In genomic region chr2:72133721-72134407, GRCh38 we compare ENCODE assay signal across 22 cellular contexts. TPM values are rescaled to one million over a fixed set of nuclear protein-coding genes. Genes with fewer than 3 reads are reported as not detected.
DNase-seq lines count a peak whose midpoint lies in the region; ATAC-seq and TF ChIP-seq lines count a peak whose summit lies in the region.
"Had no signal": no experiment of that assay in that cellular context is flagged by ENCODE, and none has a peak within 500 bp of the region (broad histone marks: within the 10 kb centered on the region; RNA-seq: fewer than 3 reads in every experiment).

No MANE protein-coding gene starts in this region.

- H3K4me1 Mint-ChIP-seq in activated naive CD4-positive, alpha-beta T cell treated with anti-CD3 and anti-CD28 coated beads, Interleukin-2, amount 10 ng/mL, durations not matched to agents 7 days and 5 days: no peaks in the 10 kb centered on the region

- ATAC-seq in aorta (ENCODE audit: low FRiP score) (no peak), GM21367 (IDR thresholded peaks at IDR 0.05; ENCODE audit: unreplicated experiment) (no peak)
- ATAC-seq: GM23338 had no signal

- no peak overlapping the region for H2BK120ac ChIP-seq in neuronal stem cell (ENCODE audit: low read depth, low read length)

- no peak overlapping the region for H3K4me3 Mint-ChIP-seq in activated naive CD4-positive, alpha-beta T cell treated with anti-CD3 and anti-CD28 coated beads, Interleukin-2, amount 10 ng/mL, durations not matched to agents 7 days and 5 days
- H3K4me3 Mint-ChIP-seq: GM23338 had no signal

- peak overlapping the region; percentile 14 for H3K23ac ChIP-seq in neuronal stem cell (ENCODE audit: low read depth, low read length, poor library complexity)

- H3K14ac ChIP-seq in neuronal stem cell (ENCODE audit: low read length): no peak overlapping the region

- no peak for TF ChIP-seq RAD21 in SK-N-SH (IDR thresholded peaks at IDR 0.05; ENCODE audit: low read length)

- no peak for TF ChIP-seq EP300 in SK-N-SH (IDR thresholded peaks at IDR 0.05; ENCODE audit: borderline replicate concordance in 1 of 2, low read depth in 1 of 2, low read length in 1 of 2)

- no peak overlapping the region for H2AFZ ChIP-seq in SK-N-SH (ENCODE audit: low read depth)
- H2AFZ ChIP-seq in neuronal stem cell (ENCODE audit: low read length): no peak overlapping the region
- H2AFZ ChIP-seq: GM23338 had no signal

- H2BK5ac ChIP-seq in neuronal stem cell (ENCODE audit: low read length): no peak overlapping the region

- no peak overlapping the region for H2BK12ac ChIP-seq in neuronal stem cell (ENCODE audit: low read length)

- H3K36me3 ChIP-seq in SK-N-SH (replicated peaks in 1 of 2; ENCODE audit: control insufficient read depth in 1 of 2, insufficient read depth in 2 of 2, low read length in 1 of 2): no peaks in the 10 kb centered on the region
- H3K36me3 ChIP-seq in neuronal stem cell (replicated peaks in 1 of 2; ENCODE audit: control insufficient read depth in 2 of 2, insufficient read depth in 2 of 2, low read length in 2 of 2): no peaks in the 10 kb centered on the region
- no peaks in the 10 kb centered on the region for H3K36me3 ChIP-seq in aorta (ENCODE audit: control insufficient read depth in 1 of 2, insufficient read depth in 2 of 2, low read length in 1 of 2)

- H3K79me1 ChIP-seq in neuronal stem cell (ENCODE audit: low read depth, low read length): no peaks in the 10 kb centered on the region

- peak; percentile 5 for DNase-seq in activated naive CD4-positive, alpha-beta T cell treated with anti-CD3 and anti-CD28 coated beads, Interleukin-2, amount 10 ng/mL, durations not matched to agents 7 days and 5 days
- no peak for DNase-seq in activated naive CD4-positive, alpha-beta T cell (lab: John Stamatoyannopoulos, UW)
- DNase-seq in SK-N-SH (peak; percentile 29), neuronal stem cell (ENCODE audit: low spot score) (no peak), aorta (peak; percentile 14 to 57), GF-D8 (lab: John Stamatoyannopoulos, UW) (no peak), HEK293T (ENCODE audit: extremely low spot score) (no peak)
- DNase-seq: AML-193; DMS79; HCEC 1CT; IMR-90; NCI-H1092 treated with DMSO at 0.1 percent for 48 hours; NCI-H146; NCI-H2029; NCI-H2171; NCI-H345; NCI-H524; NCI-H774; NK-92 treated with Interleukin-12 subunit alpha and Interleukin-12 subunit beta, amount 100 ng/mL, for 24 hours had no signal

- no peaks in the 10 kb centered on the region for H4K20me1 ChIP-seq in SK-N-SH (ENCODE audit: insufficient read depth)

- no peak for TF ChIP-seq CTCF in SK-N-SH (IDR thresholded peaks at IDR 0.05)

- H3K9me3 ChIP-seq in SK-N-SH (no peaks in the 10 kb centered on the region), neuronal stem cell (replicated peaks in 1 of 2; ENCODE audit: control insufficient read depth in 2 of 2, insufficient read depth in 1 of 2, low read depth in 1 of 2, low read length in 2 of 2) (no peaks in the 10 kb centered on the region), aorta (ENCODE audit: control insufficient read depth, low read length) (no peaks in the 10 kb centered on the region)

- H3K27me3 Mint-ChIP-seq in activated naive CD4-positive, alpha-beta T cell treated with anti-CD3 and anti-CD28 coated beads, Interleukin-2, amount 10 ng/mL, durations not matched to agents 7 days and 5 days: peaks cover 10% of the 10 kb centered on the region

- H3K36me3 Mint-ChIP-seq in activated naive CD4-positive, alpha-beta T cell treated with anti-CD3 and anti-CD28 coated beads, Interleukin-2, amount 10 ng/mL, durations not matched to agents 7 days and 5 days: no peaks in the 10 kb centered on the region

- H3K4me3 ChIP-seq in SK-N-SH (ENCODE audit: low read depth in 2 of 2, low read length in 1 of 2) (no peak overlapping the region), neuronal stem cell (ENCODE audit: low read length in 2 of 2) (no peak overlapping the region), aorta (ENCODE audit: low read length in 2 of 2) (no peak overlapping the region)
- H3K4me3 ChIP-seq: GM23338 had no signal

- H3K27me3 ChIP-seq in SK-N-SH (ENCODE audit: insufficient read depth): no peaks in the 10 kb centered on the region; the same call in 1 of the 2 replicates
- peaks cover 0 to 32% (median 0%) of the 10 kb centered on the region in 3 experiments for H3K27me3 ChIP-seq in neuronal stem cell (ENCODE audit: control insufficient read depth in 3 of 3, insufficient read depth in 3 of 3, low read depth in 1 of 3, low read length in 3 of 3)
- no peaks in the 10 kb centered on the region for H3K27me3 ChIP-seq in aorta (ENCODE audit: control insufficient read depth in 1 of 2, insufficient read depth in 2 of 2, low read length in 1 of 2)

- H3K4me1 ChIP-seq in SK-N-SH (ENCODE audit: control insufficient read depth in 1 of 2, insufficient read depth in 2 of 2, low read depth in 1 of 2, low read length in 1 of 2): no peaks in the 10 kb centered on the region
- peaks cover 10 to 39% of the 10 kb centered on the region in 2 donors for H3K4me1 ChIP-seq in neuronal stem cell (ENCODE audit: control insufficient read depth in 2 of 2, insufficient read depth in 1 of 2, low read depth in 1 of 2, low read length in 2 of 2)
- H3K4me1 ChIP-seq in aorta (ENCODE audit: control insufficient read depth in 1 of 2, insufficient read depth in 2 of 2, low read length in 2 of 2): no peaks in the 10 kb centered on the region

- H3K27ac Mint-ChIP-seq in activated naive CD4-positive, alpha-beta T cell treated with anti-CD3 and anti-CD28 coated beads, Interleukin-2, amount 10 ng/mL, durations not matched to agents 7 days and 5 days: no peak overlapping the region
- H3K27ac Mint-ChIP-seq: GM23338 had no signal

- H4K8ac ChIP-seq in neuronal stem cell (ENCODE audit: low read depth, low read length): no peak overlapping the region

- 55% methylated on average over 9 of the region's 11 CpGs for WGBS in SK-N-SH (ENCODE audit: low lambda C conversion rate)
- WGBS in neuronal stem cell (ENCODE audit: extremely low coverage in 2 of 2, insufficient read length in 2 of 2, insufficient replicate concordance in 1 of 2), 2 donors: no CpG with 5 or more reads among the region's 11 CpGs
- 90 to 93% methylated on average over 11 of the region's 11 CpGs for WGBS in aorta, 2 donors

- H3K9ac ChIP-seq in SK-N-SH (no peak overlapping the region), neuronal stem cell (ENCODE audit: low read depth, low read length, poor library complexity) (no peak overlapping the region)
- H3K9ac ChIP-seq: KMS-11 had no signal

- intact Hi-C loops in aorta (cut with DNase I): no loop called here

- POLR2A ChIA-PET in SK-N-SH (lab: Yijun Ruan, JAX): no interaction called here
- POLR2A ChIA-PET in HEK293T (lab: Yijun Ruan, JAX): no interaction called here

- no peaks in the 10 kb centered on the region for H3F3A ChIP-seq in SK-N-SH (replicated peaks; ENCODE audit: insufficient read depth)

- H3K18ac ChIP-seq in neuronal stem cell (ENCODE audit: low read length): peak overlapping the region; percentile 61

- H3K79me2 ChIP-seq in SK-N-SH (ENCODE audit: insufficient read depth): no peaks in the 10 kb centered on the region

- peak overlapping the region; percentile 86 for H2BK15ac ChIP-seq in neuronal stem cell (ENCODE audit: low read length)

- no peaks in the 10 kb centered on the region for H3K9me2 ChIP-seq in SK-N-SH

- H3K4me2 ChIP-seq in SK-N-SH: no peak overlapping the region
- no peak overlapping the region for H3K4me2 ChIP-seq in neuronal stem cell (ENCODE audit: insufficient read depth, low read length, poor library complexity, severe bottlenecking)
- H3K4me2 ChIP-seq: GM23338, KMS-11 had no signal

- no peak overlapping the region for H3K4ac ChIP-seq in neuronal stem cell (ENCODE audit: low read length)

- H3K9me3 Mint-ChIP-seq in activated naive CD4-positive, alpha-beta T cell treated with anti-CD3 and anti-CD28 coated beads, Interleukin-2, amount 10 ng/mL, durations not matched to agents 7 days and 5 days: no peaks in the 10 kb centered on the region
- H3K9me3 Mint-ChIP-seq: GM23338 had no signal

- CTCF ChIA-PET in activated naive CD4-positive, alpha-beta T cell treated with anti-CD3 and anti-CD28 coated beads, Interleukin-2, amount 10 ng/mL, durations not matched to agents 7 days and 5 days (lab: Charles Lee): no interaction called here
- CTCF ChIA-PET in SK-N-SH (lab: Yijun Ruan, JAX) (interaction anchor here (0.8 to 2.2 kb wide), 4 partner anchors 10 to 624 kb away, joined by 3 to 7 read pairs (median 5); no protein-coding TSS in a partner anchor), HEK293T (lab: Yijun Ruan, JAX) (no interaction called here)

- H2AK5ac ChIP-seq in neuronal stem cell (ENCODE audit: low read depth, low read length): peak overlapping the region; percentile 83

- no peak overlapping the region for H4K91ac ChIP-seq in neuronal stem cell (ENCODE audit: low read depth, low read length, poor library complexity)

- H3K27ac ChIP-seq in SK-N-SH (ENCODE audit: low read depth in 2 of 2, low read length in 1 of 2) (no peak overlapping the region), neuronal stem cell (replicated peaks; ENCODE audit: low read length) (no peak overlapping the region), aorta (ENCODE audit: low read depth in 1 of 2, low read length in 2 of 2) (no peak overlapping the region)
- H3K27ac ChIP-seq: KMS-11 had no signal

TF ChIP-seq in SK-N-SH, 30 proteins besides CTCF, POLR2A, EP300 and RAD21:
- no peak for TF ChIP-seq ELF1 (IDR thresholded peaks at IDR 0.05)

TF ChIP-seq in HEK293T, 16 proteins besides CTCF, POLR2A, EP300 and RAD21:
- TF ChIP-seq FOXA1 (IDR thresholded peaks at IDR 0.05): no peak

RNA-seq across cellular contexts. Expression of gene CYP26B1, which starts 13.8 kb away (rescaled TPM):
- 0.26 and 0.33 TPM in 2 replicates for polyA plus RNA-seq in SK-N-SH (2012; rRNA removed)
- polyA plus RNA-seq in SK-N-SH (2012; cell fraction: cytosol; rRNA removed): 0.18 TPM in 2 replicates
- 0.83 and 0.92 TPM in 2 replicates for polyA plus RNA-seq in SK-N-SH (2012; cell fraction: nucleus; rRNA removed)
- polyA plus RNA-seq in neuronal stem cell (2013, experiment 1 of 2): 1.0 TPM
- 0.68 TPM for polyA plus RNA-seq in neuronal stem cell (2013, experiment 2 of 2)
- 10 to 100 TPM in 1 of 2 donors, 1 to 10 TPM in 1; 8.8 to 12.9 TPM for total RNA-seq in aorta
- polyA plus RNA-seq in aorta: 1 to 10 TPM; 1.4 to 2.0 TPM
- total RNA-seq: IMR-90 had no signal

Comparison
In these comparisons a context has a peak if more than half of its experiments do, and no peak if none do; other contexts are left out.
1. DNase-seq: peak in activated naive CD4-positive, alpha-beta T cell treated with anti-CD3 and anti-CD28 coated beads, Interleukin-2, amount 10 ng/mL, durations not matched to agents 7 days and 5 days (single experiment), SK-N-SH (single experiment) and aorta (2 of 2); none in activated naive CD4-positive, alpha-beta T cell (0 of 4), neuronal stem cell (single experiment), GF-D8 (single experiment) and HEK293T (single experiment).